Comparison of ENCODE assay signal across 23 cellular contexts in genomic region chr1:156714830-156715229, GRCh38.
"Had no signal": no experiment of that assay in that cellular context is flagged by ENCODE, and none has a peak within 500 bp of the region (broad histone marks: within the 10 kb centered on the region; RNA-seq: fewer than 3 reads in every experiment).

No MANE protein-coding gene starts in this region.

- H3K4me3 ChIP-seq: SK-N-MC had no signal

- DNase-seq: activated CD4-positive, alpha-beta T cell treated with anti-CD3 and anti-CD28 coated beads for 48 hours; activated CD4-positive, alpha-beta T cell treated with anti-CD3 and anti-CD28 coated beads, Interleukin-2, amount 50 U/mL, for 48 hours; activated CD8-positive, alpha-beta memory T cell treated with anti-CD3 and anti-CD28 coated beads, Interleukin-2, amount 10 ng/mL, durations not matched to agents 7 days and 5 days; activated effector memory CD4-positive, alpha-beta T cell treated with anti-CD3 and anti-CD28 coated beads, Interleukin-2, amount 50 U/mL, for 16 hours; activated naive CD4-positive, alpha-beta T cell treated with Interleukin-2 at 50 U/mL for 16 hours; activated naive CD8-positive, alpha-beta T cell treated with anti-CD3 and anti-CD28 coated beads for 36 hours; activated T-cell treated with anti-CD3 and anti-CD28 coated beads, Interleukin-2, amount 50 U/mL, for 24 hours; cerebellar nuclear complex; Kasumi-1; NCI-H1105 treated with DMSO at 0.1 percent for 48 hours; NCI-H1436 treated with DMSO at 0.1 percent for 48 hours; NCI-H187; NCI-H2081; NCI-H446; NCI-H524; PC-3; SIG-M5; T-cell; WERI-Rb-1 had no signal

- H3K27ac ChIP-seq: SK-N-MC, WERI-Rb-1 had no signal

- H3K27me3 Mint-ChIP-seq: activated CD8-positive, alpha-beta memory T cell treated with anti-CD3 and anti-CD28 coated beads, Interleukin-2, amount 10 ng/mL, durations not matched to agents 7 days and 5 days; activated naive CD8-positive, alpha-beta T cell treated with anti-CD3 and anti-CD28 coated beads for 36 hours; activated T-cell treated with anti-CD3 and anti-CD28 coated beads, Interleukin-2, amount 50 U/mL, for 24 hours; T-cell had no signal

- H3K27ac Mint-ChIP-seq: activated CD8-positive, alpha-beta memory T cell treated with anti-CD3 and anti-CD28 coated beads, Interleukin-2, amount 10 ng/mL, durations not matched to agents 7 days and 5 days; activated naive CD8-positive, alpha-beta T cell treated with anti-CD3 and anti-CD28 coated beads for 36 hours; activated T-cell treated with anti-CD3 and anti-CD28 coated beads, Interleukin-2, amount 50 U/mL, for 24 hours; activated T-helper 1 cell treated with anti-CD3 and anti-CD28 coated beads, Interleukin-12 subunit alpha, Interleukin-12 subunit beta, Interleukin-2, Interleukin-4 antibody, amounts not matched to agents 30 ng/mL and 10 ng/mL and 1 ng/mL, durations not matched to agents 14 hours and 24 hours and 36 hours had no signal

- H3K4me3 Mint-ChIP-seq: activated CD8-positive, alpha-beta memory T cell treated with anti-CD3 and anti-CD28 coated beads, Interleukin-2, amount 10 ng/mL, durations not matched to agents 7 days and 5 days; activated naive CD8-positive, alpha-beta T cell treated with anti-CD3 and anti-CD28 coated beads for 36 hours; activated T-cell treated with anti-CD3 and anti-CD28 coated beads, Interleukin-2, amount 50 U/mL, for 24 hours; activated T-helper 1 cell treated with anti-CD3 and anti-CD28 coated beads, Interleukin-12 subunit alpha, Interleukin-12 subunit beta, Interleukin-2, Interleukin-4 antibody, amounts not matched to agents 30 ng/mL and 10 ng/mL and 1 ng/mL, durations not matched to agents 14 hours and 24 hours and 36 hours; T-cell had no signal

- FAIRE-seq: RCC 7860 had no signal

- H3K9me3 Mint-ChIP-seq: activated naive CD8-positive, alpha-beta T cell treated with anti-CD3 and anti-CD28 coated beads for 36 hours; activated T-cell treated with anti-CD3 and anti-CD28 coated beads, Interleukin-2, amount 50 U/mL, for 24 hours; activated T-helper 1 cell treated with anti-CD3 and anti-CD28 coated beads, Interleukin-12 subunit alpha, Interleukin-12 subunit beta, Interleukin-2, Interleukin-4 antibody, amounts not matched to agents 30 ng/mL and 10 ng/mL and 1 ng/mL, durations not matched to agents 14 hours and 24 hours and 36 hours; T-cell had no signal

- H3K4me1 Mint-ChIP-seq: activated naive CD8-positive, alpha-beta T cell treated with anti-CD3 and anti-CD28 coated beads for 36 hours; T-cell had no signal

- ATAC-seq: activated CD4-positive, CD25-positive, alpha-beta regulatory T cell treated with anti-CD3 and anti-CD28 coated beads, Interleukin-2, amount 50 U/mL, for 24 hours; activated CD8-positive, alpha-beta memory T cell treated with anti-CD3 and anti-CD28 coated beads, Interleukin-2, amount 10 ng/mL, durations not matched to agents 7 days and 5 days; PC-3; T-cell had no signal
